Comparison of ENCODE assay signal across 8 cellular contexts in the genomic region with DNA sequence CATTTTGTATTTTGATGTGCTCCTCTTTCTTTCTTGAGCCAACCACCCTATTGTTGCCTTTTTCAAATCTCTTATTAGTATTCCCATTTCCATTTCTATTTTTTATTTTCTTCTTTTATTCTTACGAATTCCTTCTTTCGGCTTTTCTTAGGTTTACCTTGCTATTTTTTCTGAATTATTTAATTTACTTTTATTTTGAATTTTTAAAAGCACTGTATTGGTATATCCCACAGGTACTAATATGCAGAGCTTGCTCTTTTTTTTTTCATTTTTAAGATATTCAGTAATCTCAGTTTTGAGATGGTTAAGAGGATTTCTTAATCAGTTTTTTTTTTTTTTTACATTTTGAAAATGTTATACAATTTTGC. TPM values are rescaled to one million over a fixed set of nuclear protein-coding genes. Genes with fewer than 3 reads are reported as not detected.
DNase-seq lines count a peak whose midpoint lies in the region; ATAC-seq and TF ChIP-seq lines count a peak whose summit lies in the region.

No MANE protein-coding gene starts in this region.

- intact Hi-C loops in colonic mucosa (cut with DNase I): no loop called here
- intact Hi-C loops in naive thymus-derived CD4-positive, alpha-beta T cell (cut with micrococcal nuclease): loop anchor here (1.0 to 2.0 kb wide), 4 partner anchors 19 to 348 kb away; a partner anchor contains a TSS

- H3K27ac Mint-ChIP-seq in naive thymus-derived CD4-positive, alpha-beta T cell: peak overlapping the region in 5 of 9 donors; percentile 60 to 91 (median 81)

- H3K9ac ChIP-seq in colonic mucosa (ENCODE audit: low read depth in 2 of 2, low read length in 2 of 2): no peak overlapping the region

- peaks cover 13 to 26% (median 17%) of the 10 kb centered on the region in 7 donors for H3K4me1 Mint-ChIP-seq in naive thymus-derived CD4-positive, alpha-beta T cell

- H3K4me3 Mint-ChIP-seq in naive thymus-derived CD4-positive, alpha-beta T cell: peak overlapping the region; percentile 88 to 99 (median 93)

- no peaks in the 10 kb centered on the region for H3K36me3 ChIP-seq in KOPT-K1 (ENCODE audit: insufficient read depth, low read length)
- H3K36me3 ChIP-seq in colonic mucosa: no peaks in the 10 kb centered on the region
- H3K36me3 ChIP-seq in naive thymus-derived CD4-positive, alpha-beta T cell (ENCODE audit: control insufficient read depth in 2 of 3, insufficient read depth in 3 of 3, low read length in 3 of 3): no peaks in the 10 kb centered on the region

- CTCF ChIA-PET in AG04450 (lab: Charles Lee): interaction anchor here (0.6 to 0.9 kb wide), 3 partner anchors 148 to 351 kb away, joined by 3 to 4 read pairs (median 4); no protein-coding TSS in a partner anchor
- CTCF ChIA-PET in naive thymus-derived CD4-positive, alpha-beta T cell (lab: Charles Lee): interaction anchor here (0.6 kb wide), 1 partner anchor 351 kb away, joined by 9 read pairs; no protein-coding TSS in a partner anchor

- H3K36me3 Mint-ChIP-seq in naive thymus-derived CD4-positive, alpha-beta T cell: peaks cover 0 to 14% (median 8%) of the 10 kb centered on the region in 5 donors

- TF ChIP-seq CTCF in AG04450 (IDR thresholded peaks at IDR 0.05; ENCODE audit: low read depth, low read length): no peak
- no peak for TF ChIP-seq CTCF in colonic mucosa (IDR thresholded peaks at IDR 0.05)

- DNase-seq in AG04450 (ENCODE audit: low read depth, low spot score) (no peak), colonic mucosa (no peak), midbrain (lab: John Stamatoyannopoulos, UW) (no peak)
- no peak for DNase-seq in naive thymus-derived CD4-positive, alpha-beta T cell
- DNase-seq in stimulated activated naive CD4-positive, alpha-beta T cell (lab: John Stamatoyannopoulos, UW): no peak

- H3K4me1 ChIP-seq in colonic mucosa: no peaks in the 10 kb centered on the region
- peaks cover 5 to 12% of the 10 kb centered on the region in 2 donors for H3K4me1 ChIP-seq in naive thymus-derived CD4-positive, alpha-beta T cell (ENCODE audit: control insufficient read depth in 2 of 2, insufficient read depth in 2 of 2, low read length in 2 of 2)

- ATAC-seq in naive thymus-derived CD4-positive, alpha-beta T cell: no peak
- no peak for ATAC-seq in GM21717 (IDR thresholded peaks at IDR 0.05; ENCODE audit: unreplicated experiment)
- ATAC-seq in GM19467 (IDR thresholded peaks at IDR 0.05; ENCODE audit: unreplicated experiment): no peak

- POLR2A ChIA-PET in AG04450 (lab: Yijun Ruan, JAX): no interaction called here
- POLR2A ChIA-PET in naive thymus-derived CD4-positive, alpha-beta T cell (lab: Charles Lee): interaction anchor here (0.6 kb wide), 1 partner anchor 760 kb away, joined by 3 read pairs; no protein-coding TSS in a partner anchor

- H3K4me3 ChIP-seq in AG04450 (ENCODE audit: low read depth, low read length) (peak overlapping the region; percentile 99), colonic mucosa (peak overlapping the region; percentile 64)
- peak overlapping the region; percentile 80 for H3K4me3 ChIP-seq in naive thymus-derived CD4-positive, alpha-beta T cell (ENCODE audit: low read length)

- H3K27me3 ChIP-seq in AG04450 (ENCODE audit: control insufficient read depth, insufficient read depth, low read length) (no peaks in the 10 kb centered on the region), colonic mucosa (no peaks in the 10 kb centered on the region)
- H3K27me3 ChIP-seq in naive thymus-derived CD4-positive, alpha-beta T cell (ENCODE audit: control insufficient read depth in 2 of 2, insufficient read depth in 2 of 2, low read length in 2 of 2): no peaks in the 10 kb centered on the region

- H3K9me3 ChIP-seq in AG04450 (ENCODE audit: control insufficient read depth, insufficient read depth, low read length) (peaks cover 2% of the 10 kb centered on the region), KOPT-K1 (ENCODE audit: insufficient read depth, low read length, poor library complexity, severe bottlenecking) (peaks cover 24% of the 10 kb centered on the region), colonic mucosa (no peaks in the 10 kb centered on the region)
- H3K9me3 ChIP-seq in naive thymus-derived CD4-positive, alpha-beta T cell (ENCODE audit: control insufficient read depth in 2 of 3, low read length in 3 of 3): no peaks in the 10 kb centered on the region

- peaks cover 5 to 30% (median 12%) of the 10 kb centered on the region in 11 donors for H3K9me3 Mint-ChIP-seq in naive thymus-derived CD4-positive, alpha-beta T cell

- H3K27ac ChIP-seq in AG04450 (ENCODE audit: low read depth, low read length) (no peak overlapping the region), KOPT-K1 (ENCODE audit: low read depth, low read length, poor library complexity, severe bottlenecking) (peak overlapping the region; percentile 54), colonic mucosa (no peak overlapping the region)
- H3K27ac ChIP-seq in naive thymus-derived CD4-positive, alpha-beta T cell (ENCODE audit: low read depth, low read length): peak overlapping the region; percentile 47

- H3K27me3 Mint-ChIP-seq in naive thymus-derived CD4-positive, alpha-beta T cell: peaks cover 0 to 25% (median 0%) of the 10 kb centered on the region in 5 donors

RNA-seq across cellular contexts. Expression of a gene that starts 18.4 kb away (rescaled TPM):
- polyA plus RNA-seq in AG04450 (2011; rRNA removed): not detected in 2 replicates
- not detected in 2 replicates for polyA minus RNA-seq in AG04450 (2011; rRNA and poly(A)+ RNA removed)
- total RNA-seq in colonic mucosa: 1 to 10 TPM in 1 of 2 donors, under 1 TPM in 1; 0.25 to 1.4 TPM
- total RNA-seq in naive thymus-derived CD4-positive, alpha-beta T cell: 1 to 10 TPM in 2 of 5 experiments, under 1 TPM in 3; 0.27 to 4.3 (median 0.67) TPM
- under 1 TPM in 1 of 2 donors, not detected in 1; 0.15 TPM for polyA plus RNA-seq in naive thymus-derived CD4-positive, alpha-beta T cell

Comparison
In these comparisons a context has a peak if more than half of its experiments do, and no peak if none do; other contexts are left out.
1. H3K27ac ChIP-seq: peak in KOPT-K1 (single experiment) and naive thymus-derived CD4-positive, alpha-beta T cell (single experiment); none in AG04450 (single experiment) and colonic mucosa (single experiment).
2. Peak in every context shown above with its lines, with median percentiles within 50 percentile points of each other: H3K4me3 ChIP-seq.